ENCODE assay signal across 26 cellular contexts in the genomic region with DNA sequence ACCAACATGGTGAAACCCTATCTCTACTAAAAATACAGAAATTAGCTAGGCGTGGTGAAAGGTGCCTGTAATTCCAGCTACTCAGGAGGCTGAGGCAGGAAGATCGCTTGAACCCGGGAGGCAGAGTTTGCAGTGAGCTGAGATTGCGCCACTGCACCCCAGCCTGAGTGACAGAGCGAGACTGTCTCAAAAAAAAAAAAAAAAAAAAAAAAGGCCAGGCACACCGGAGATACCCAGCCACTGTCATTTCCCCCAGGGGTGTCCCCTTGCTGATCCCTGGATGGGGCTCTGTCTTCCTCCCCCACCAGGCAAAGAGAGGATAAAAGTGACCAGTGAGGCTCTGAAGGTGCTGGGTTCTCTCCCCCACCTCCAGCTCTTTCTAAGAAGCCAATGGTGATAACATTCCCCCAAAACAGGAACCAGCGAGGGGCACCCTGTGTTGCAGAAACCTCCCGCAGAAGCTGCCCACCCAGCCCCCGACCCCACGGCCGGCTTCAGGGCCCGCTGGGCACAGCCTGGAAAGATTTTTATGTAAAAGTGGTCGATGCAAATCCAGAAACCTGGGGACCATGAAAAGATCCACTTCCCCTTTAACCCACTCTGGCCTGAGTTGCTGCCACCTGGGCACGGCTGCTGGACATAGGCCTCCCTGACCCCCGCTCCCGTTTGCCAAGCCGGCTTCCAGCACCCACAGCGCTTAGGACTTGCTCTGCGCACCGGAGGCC.
DNase-seq lines count a peak whose midpoint lies in the region; ATAC-seq, FAIRE-seq and TF ChIP-seq lines count a peak whose summit lies in the region.
"Had no signal": no experiment of that assay in that cellular context is flagged by ENCODE, and none has a peak within 500 bp of the region (broad histone marks: within the 10 kb centered on the region; RNA-seq: fewer than 3 reads in every experiment).

No MANE protein-coding gene starts in this region.

- FAIRE-seq in RCC 7860 (lab: Jason Lieb, UNC): no peak
- FAIRE-seq: astrocyte, colon, GM18507, kidney, TTC549 had no signal

- H3K27ac ChIP-seq in cardiac muscle cell (peak overlapping the region; percentile 85), right lobe of liver (peak overlapping the region in 2 of 3 donors; percentile 55 to 61)

- H3K27ac Mint-ChIP-seq in T-helper 17 cell (peak overlapping the region; percentile 89), type B pancreatic cell (peak overlapping the region; percentile 79)
- H3K27ac Mint-ChIP-seq: stimulated activated naive CD8-positive, alpha-beta T cell treated with anti-CD3 and anti-CD28 coated beads, Interleukin-15, Interleukin-2, amounts not matched to agents 100 ng/mL and 50 ng/mL, for 24 hours had no signal

- no peak overlapping the region for H3K4me3 ChIP-seq in cardiac muscle cell
- H3K4me3 ChIP-seq in right lobe of liver: no peak overlapping the region
- H3K4me3 ChIP-seq: right atrium auricular region, upper lobe of left lung had no signal

- H3K9me3 ChIP-seq in cardiac muscle cell (ENCODE audit: low read depth) (no peaks in the 10 kb centered on the region), T-helper 17 cell (ENCODE audit: control insufficient read depth, low read length, poor library complexity, severe bottlenecking) (no peaks in the 10 kb centered on the region), right lobe of liver (no peaks in the 10 kb centered on the region)
- H3K9me3 ChIP-seq: right atrium auricular region, upper lobe of left lung had no signal

- H3K36me3 Mint-ChIP-seq in T-helper 17 cell (ENCODE audit: low read depth) (no peaks in the 10 kb centered on the region), type B pancreatic cell (no peaks in the 10 kb centered on the region)
- H3K36me3 Mint-ChIP-seq: CD8-positive, alpha-beta memory T cell had no signal

- ATAC-seq in Right ventricle myocardium inferior (no peak), T-helper 17 cell (no peak), right lobe of liver (peak; percentile 34 to 52 (median 46)), HG02970 (IDR thresholded peaks at IDR 0.05; ENCODE audit: low FRiP score, unreplicated experiment) (no peak)
- ATAC-seq: HCT116, SK-N-SH treated with all-trans-retinoic acid at 6 μM for 48 hours had no signal

- WGBS in right lobe of liver (ENCODE audit: insufficient coverage, low coverage, low lambda C conversion rate, missing lambda C conversion rate): 34% methylated on average over 10 of the region's 20 CpGs

- H3K4me1 Mint-ChIP-seq in T-helper 17 cell (peaks cover 46% of the 10 kb centered on the region), type B pancreatic cell (ENCODE audit: unreplicated experiment) (peaks cover 5% of the 10 kb centered on the region)

- H3K9me3 Mint-ChIP-seq in type B pancreatic cell: no peaks in the 10 kb centered on the region
- H3K9me3 Mint-ChIP-seq: CD8-positive, alpha-beta memory T cell; stimulated activated naive CD8-positive, alpha-beta T cell treated with anti-CD3 and anti-CD28 coated beads, Interleukin-15, Interleukin-2, amounts not matched to agents 100 ng/mL and 50 ng/mL, for 24 hours had no signal

- H3K36me3 ChIP-seq in cardiac muscle cell: no peaks in the 10 kb centered on the region
- no peaks in the 10 kb centered on the region for H3K36me3 ChIP-seq in right lobe of liver
- H3K36me3 ChIP-seq: right atrium auricular region, upper lobe of left lung had no signal

- intact Hi-C loops in Right ventricle myocardium inferior (cut with DNase I): no loop called here
- intact Hi-C loops in right lobe of liver (cut with DNase I): no loop called here

- H3K27me3 ChIP-seq in cardiac muscle cell (no peaks in the 10 kb centered on the region), right lobe of liver (no peaks in the 10 kb centered on the region)
- H3K27me3 ChIP-seq: right atrium auricular region, upper lobe of left lung had no signal

- peaks cover 23% of the 10 kb centered on the region for H3K4me1 ChIP-seq in cardiac muscle cell (ENCODE audit: low read depth)
- H3K4me1 ChIP-seq in right lobe of liver: peaks cover 0 to 28% (median 13%) of the 10 kb centered on the region in 4 donors

- H3K4me3 Mint-ChIP-seq in T-helper 17 cell: peak overlapping the region; percentile 82
- no peak overlapping the region for H3K4me3 Mint-ChIP-seq in type B pancreatic cell
- H3K4me3 Mint-ChIP-seq: stimulated activated naive CD8-positive, alpha-beta T cell treated with anti-CD3 and anti-CD28 coated beads, Interleukin-15, Interleukin-2, amounts not matched to agents 100 ng/mL and 50 ng/mL, for 24 hours had no signal

- H3K27me3 Mint-ChIP-seq in T-helper 17 cell: no peaks in the 10 kb centered on the region
- H3K27me3 Mint-ChIP-seq in type B pancreatic cell: peaks cover 6% of the 10 kb centered on the region

- no peak for TF ChIP-seq CTCF in cardiac muscle cell (IDR thresholded peaks at IDR 0.05; ENCODE audit: low read depth, low read length)
- TF ChIP-seq CTCF in right lobe of liver (IDR thresholded peaks at IDR 0.05): no peak
- no peak for TF ChIP-seq CTCF in type B pancreatic cell (conservative IDR thresholded peaks at IDR 0.05)

- DNase-seq in cardiac muscle cell (ENCODE audit: low read depth in 1 of 2, low spot score in 1 of 2) (no peak), Right ventricle myocardium inferior (ENCODE audit: missing footprints) (no peak), T-helper 17 cell (no peak), right lobe of liver (peak in 2 of 3 donors; percentile 51 to 73), type B pancreatic cell (ENCODE audit: extremely low spot score, unreplicated experiment) (no peak), RCC 7860 (ENCODE audit: low spot score) (no peak), AG20443 (ENCODE audit: low spot score) (no peak)
- DNase-seq: activated naive CD4-positive, alpha-beta T cell treated with Interleukin-2 at 50 U/mL for 16 hours; CD8-positive, alpha-beta memory T cell; DMS79 treated with DMSO at 0.1 percent for 48 hours; hypothalamus; KBM-7; NCI-H1105; NCI-H2107; NCI-H748 treated with DMSO at 0.1 percent for 48 hours; upper lobe of left lung had no signal

- TF ChIP-seq POLR2A in right lobe of liver (IDR thresholded peaks at IDR 0.05): no peak

Comparison
In these comparisons a context has a peak if more than half of its experiments do, and no peak if none do; other contexts are left out.
1. DNase-seq: peak in right lobe of liver (2 of 3); none in cardiac muscle cell (0 of 2), Right ventricle myocardium inferior (single experiment), T-helper 17 cell (0 of 3), type B pancreatic cell (single experiment), RCC 7860 (single experiment) and AG20443 (single experiment).
2. ATAC-seq: peak in right lobe of liver (4 of 4); none in Right ventricle myocardium inferior (single experiment), T-helper 17 cell (single experiment) and HG02970 (single experiment).